ENCODE assay signal across 11 cellular contexts in genomic region chr2:48510329-48510728, GRCh38. TPM values are rescaled to one million over a fixed set of nuclear protein-coding genes. Genes with fewer than 3 reads are reported as not detected.
DNase-seq lines count a peak whose midpoint lies in the region; ATAC-seq and TF ChIP-seq lines count a peak whose summit lies in the region.
"Had no signal": no experiment of that assay in that cellular context is flagged by ENCODE, and none has a peak within 500 bp of the region (broad histone marks: within the 10 kb centered on the region; RNA-seq: fewer than 3 reads in every experiment).

No MANE protein-coding gene starts in this region.

- H3K36me3 ChIP-seq in SK-N-SH (replicated peaks in 1 of 2; ENCODE audit: control insufficient read depth in 1 of 2, insufficient read depth in 2 of 2, low read length in 1 of 2) (peaks cover 6 to 11% of the 10 kb centered on the region in 2 experiments), rectal smooth muscle tissue (ENCODE audit: control insufficient read depth, insufficient read depth, low read length) (peaks cover 3% of the 10 kb centered on the region)

- POLR2A ChIA-PET in SK-N-SH (lab: Yijun Ruan, JAX): no interaction called here

- TF ChIP-seq CTCF in SK-N-SH (IDR thresholded peaks at IDR 0.05): no peak

- TF ChIP-seq EP300 in SK-N-SH (IDR thresholded peaks at IDR 0.05; ENCODE audit: borderline replicate concordance in 1 of 2, low read depth in 1 of 2, low read length in 1 of 2): no peak; a peak in 1 of 4 replicates

- H3K79me2 ChIP-seq in SK-N-SH (ENCODE audit: insufficient read depth): no peaks in the 10 kb centered on the region

- H3K9ac ChIP-seq in SK-N-SH: peak overlapping the region; percentile 34
- H3K9ac ChIP-seq in rectal smooth muscle tissue (ENCODE audit: low read length): no peak overlapping the region

- TF ChIP-seq RAD21 in SK-N-SH (IDR thresholded peaks at IDR 0.05; ENCODE audit: low read length): no peak

- H3K4me3 ChIP-seq in SK-N-SH (ENCODE audit: low read depth in 2 of 2, low read length in 1 of 2): no peak overlapping the region
- H3K4me3 ChIP-seq in rectal smooth muscle tissue (ENCODE audit: low read length): no peak overlapping the region

- DNase-seq in EL (peak; percentile 30), SK-N-SH (peak; percentile 23), NCI-H2196 treated with DMSO at 0.1 percent for 48 hours (lab: John Stamatoyannopoulos, UW; ENCODE audit: unreplicated experiment) (no peak), AG08396 (ENCODE audit: low spot score) (no peak)
- DNase-seq: activated gamma-delta T cell; NCI-H226; stimulated activated CD4-positive, alpha-beta T cell treated with anti-CD3 and anti-CD28 coated beads, Interleukin-4, amount 100 ng/mL, for 24 hours had no signal

- H3K4me1 ChIP-seq in SK-N-SH (ENCODE audit: control insufficient read depth in 1 of 2, insufficient read depth in 2 of 2, low read depth in 1 of 2, low read length in 1 of 2): peaks cover 8 to 28% of the 10 kb centered on the region in 2 experiments
- H3K4me1 ChIP-seq in rectal smooth muscle tissue (ENCODE audit: control insufficient read depth, insufficient read depth, low read length): peaks cover 18% of the 10 kb centered on the region

- H3K9me3 ChIP-seq in SK-N-SH: no peaks in the 10 kb centered on the region

- no peaks in the 10 kb centered on the region for H4K20me1 ChIP-seq in SK-N-SH (ENCODE audit: insufficient read depth)

- H3F3A ChIP-seq in SK-N-SH (replicated peaks; ENCODE audit: insufficient read depth): peaks cover 16% of the 10 kb centered on the region

- H2AFZ ChIP-seq in SK-N-SH (ENCODE audit: low read depth): no peak overlapping the region; the same call in 1 of the 2 replicates

- H3K27me3 ChIP-seq in SK-N-SH (ENCODE audit: insufficient read depth): no peaks in the 10 kb centered on the region
- no peaks in the 10 kb centered on the region for H3K27me3 ChIP-seq in rectal smooth muscle tissue (ENCODE audit: control insufficient read depth, insufficient read depth, low read length)

- ATAC-seq in esophagus mucosa (peak; percentile 69), HG03460 (IDR thresholded peaks at IDR 0.05; ENCODE audit: unreplicated experiment) (no peak), GM21423 (IDR thresholded peaks at IDR 0.05; ENCODE audit: unreplicated experiment) (no peak)

- H3K9me2 ChIP-seq in SK-N-SH: no peaks in the 10 kb centered on the region

- CTCF ChIA-PET in SK-N-SH (lab: Yijun Ruan, JAX): interaction anchor here (1.1 kb wide), 1 partner anchor 78 kb away, joined by 3 read pairs; no protein-coding TSS in a partner anchor

- peak overlapping the region; percentile 78 to 85 for H3K27ac ChIP-seq in SK-N-SH (ENCODE audit: low read depth in 2 of 2, low read length in 1 of 2)
- H3K27ac ChIP-seq in rectal smooth muscle tissue (ENCODE audit: low read depth, low read length): peak overlapping the region; percentile 18

- H3K4me2 ChIP-seq in SK-N-SH: peak overlapping the region; percentile 32; the same call in 1 of the 2 replicates

- WGBS in SK-N-SH (ENCODE audit: low lambda C conversion rate): 53% methylated on average over 3 of the region's 3 CpGs

TF ChIP-seq in SK-N-SH, 30 proteins besides CTCF, POLR2A, EP300 and RAD21:
- TF ChIP-seq TCF12 (IDR thresholded peaks at IDR 0.05): peak; percentile 57; the same call in 1 of the 2 replicates
- no peak for TF ChIP-seq FOXJ3 (CRISPR knock-in tag; IDR thresholded peaks at IDR 0.05)
- no peak for TF ChIP-seq EZH2phosphoT487 (IDR thresholded peaks at IDR 0.05; ENCODE audit: borderline replicate concordance, low read depth)
- no peak for TF ChIP-seq TAF1 (IDR thresholded peaks at IDR 0.05; ENCODE audit: borderline replicate concordance, low read depth, low read length)
- no peak for TF ChIP-seq FOXM1 (IDR thresholded peaks at IDR 0.05; ENCODE audit: low read depth)
- TF ChIP-seq FOSL2 (IDR thresholded peaks at IDR 0.05; ENCODE audit: borderline replicate concordance, low read depth): no peak
- peak; percentile 3; the same call in 1 of the 2 replicates for TF ChIP-seq PBX3 (IDR thresholded peaks at IDR 0.05)

RNA-seq across cellular contexts. Expression of gene STON1, which starts 19.6 kb away (rescaled TPM):
- 4.2 and 5.7 TPM in 2 replicates for polyA plus RNA-seq in SK-N-SH (2012; rRNA removed)
- 5.5 and 6.0 TPM in 2 replicates for polyA plus RNA-seq in SK-N-SH (2012; cell fraction: cytosol; rRNA removed)
- polyA plus RNA-seq in SK-N-SH (2012; cell fraction: nucleus; rRNA removed): 4.2 and 7.5 TPM in 2 replicates
- total RNA-seq in esophagus mucosa: 2.4 TPM

Comparison
In these comparisons a context has a peak if more than half of its experiments do, and no peak if none do; other contexts are left out.
1. DNase-seq: peak in EL (single experiment) and SK-N-SH (single experiment); none in NCI-H2196 treated with DMSO at 0.1 percent for 48 hours (single experiment) and AG08396 (single experiment).